7 cellular contexts compared by ENCODE assay signal in genomic region chr18:5238371-5238758, GRCh38. TPM values are rescaled to one million over a fixed set of nuclear protein-coding genes. Genes with fewer than 3 reads are reported as not detected.
DNase-seq lines count a peak whose midpoint lies in the region; ATAC-seq and TF ChIP-seq lines count a peak whose summit lies in the region.

No MANE protein-coding gene starts in this region.

- no peak for DNase-seq in NT2/D1 (ENCODE audit: low read depth, low spot score)
- DNase-seq in heart right ventricle: peak; percentile 10 to 44
- DNase-seq in SKM-1 treated with dmso at 0.1 percent for 144 hours (lab: John Stamatoyannopoulos, UW; ENCODE audit: unreplicated experiment): no peak

- H3K4me3 Mint-ChIP-seq in activated naive CD4-positive, alpha-beta T cell treated with anti-CD3 and anti-CD28 coated beads, Interleukin-2, amount 50 U/mL, for 24 hours: peak overlapping the region; percentile 95

- peak overlapping the region; percentile 82 for H3K4me2 ChIP-seq in parathyroid adenoma (ENCODE audit: low read length)

- H3K36me3 ChIP-seq in NT2/D1 (ENCODE audit: insufficient read depth, insufficient read length, low read length) (peaks cover 24% of the 10 kb centered on the region), heart right ventricle (peaks cover 0 to 38% (median 7%) of the 10 kb centered on the region in 9 donors), parathyroid adenoma (ENCODE audit: control insufficient read depth, insufficient read depth, low read length) (no peaks in the 10 kb centered on the region)

- H3K36me3 Mint-ChIP-seq in activated naive CD4-positive, alpha-beta T cell treated with anti-CD3 and anti-CD28 coated beads, Interleukin-2, amount 50 U/mL, for 24 hours: peaks cover 28% of the 10 kb centered on the region

- H3K4me1 ChIP-seq in NT2/D1 (ENCODE audit: insufficient read depth, insufficient read length): no peaks in the 10 kb centered on the region
- peaks cover 0 to 42% (median 32%) of the 10 kb centered on the region in 9 donors for H3K4me1 ChIP-seq in heart right ventricle
- peaks cover 22% of the 10 kb centered on the region for H3K4me1 ChIP-seq in parathyroid adenoma

- H3K4me3 ChIP-seq in NT2/D1 (ENCODE audit: insufficient read length, low read depth): peak overlapping the region; percentile 87
- H3K4me3 ChIP-seq in heart right ventricle: peak overlapping the region; percentile 73 to 91 (median 84)
- peak overlapping the region; percentile 86 for H3K4me3 ChIP-seq in parathyroid adenoma (ENCODE audit: low read depth, low read length)

- H2AFZ ChIP-seq in parathyroid adenoma: peak overlapping the region; percentile 71

- no peaks in the 10 kb centered on the region for H3K9me3 ChIP-seq in NT2/D1 (ENCODE audit: insufficient read depth, low read length)
- no peaks in the 10 kb centered on the region for H3K9me3 ChIP-seq in heart right ventricle
- H3K9me3 ChIP-seq in parathyroid adenoma (ENCODE audit: control insufficient read depth, low read length): no peaks in the 10 kb centered on the region

- H3K27ac ChIP-seq in heart right ventricle (peak overlapping the region; percentile 97 to 100 (median 98)), parathyroid adenoma (peak overlapping the region; percentile 99)

- peak; percentile 17 for ATAC-seq in GM18517 (IDR thresholded peaks at IDR 0.05; ENCODE audit: unreplicated experiment)
- peak; percentile 38 for ATAC-seq in HG02759 (IDR thresholded peaks at IDR 0.05; ENCODE audit: unreplicated experiment)
- peak; percentile 40 to 81 (median 64) for ATAC-seq in heart right ventricle

- 0% methylated on average over 30 of the region's 30 CpGs for WGBS in heart right ventricle, 2 donors

- H3K27ac Mint-ChIP-seq in activated naive CD4-positive, alpha-beta T cell treated with anti-CD3 and anti-CD28 coated beads, Interleukin-2, amount 50 U/mL, for 24 hours: peak overlapping the region; percentile 98

- H3K79me2 ChIP-seq in parathyroid adenoma: peaks cover 38% of the 10 kb centered on the region

- H3K27me3 Mint-ChIP-seq in activated naive CD4-positive, alpha-beta T cell treated with anti-CD3 and anti-CD28 coated beads, Interleukin-2, amount 50 U/mL, for 24 hours: no peaks in the 10 kb centered on the region

- TF ChIP-seq CTCF in heart right ventricle (IDR thresholded peaks at IDR 0.05) (no peak), parathyroid adenoma (IDR thresholded peaks at IDR 0.05) (no peak)

- H3K9ac ChIP-seq in NT2/D1 (ENCODE audit: insufficient read length, low read depth): peak overlapping the region; percentile 91
- peak overlapping the region; percentile 92 for H3K9ac ChIP-seq in parathyroid adenoma

- H3K27me3 ChIP-seq in NT2/D1 (ENCODE audit: insufficient read depth, insufficient read length) (no peaks in the 10 kb centered on the region), heart right ventricle (peaks cover 0 to 2% (median 0%) of the 10 kb centered on the region in 7 donors), parathyroid adenoma (ENCODE audit: control insufficient read depth, insufficient read depth, low read length) (no peaks in the 10 kb centered on the region)

- peaks cover 45% of the 10 kb centered on the region for H3K4me1 Mint-ChIP-seq in activated naive CD4-positive, alpha-beta T cell treated with anti-CD3 and anti-CD28 coated beads, Interleukin-2, amount 50 U/mL, for 24 hours

- intact Hi-C loops in heart right ventricle (cut with DNase I): loop anchor here in 6 of 10 donors (2.0 to 5.0 kb wide), 4 partner anchors 54 to 59 kb away; partner anchors contain the start of gene ZBTB14 (in 4 of the 6)

- H3K9me3 Mint-ChIP-seq in activated naive CD4-positive, alpha-beta T cell treated with anti-CD3 and anti-CD28 coated beads, Interleukin-2, amount 50 U/mL, for 24 hours: peaks cover 8% of the 10 kb centered on the region

RNA-seq across cellular contexts. Expression of gene AKAIN1, which starts 41.3 kb away (rescaled TPM):
- not detected for total RNA-seq in heart right ventricle
- polyA plus RNA-seq in heart right ventricle: not detected

RNA-seq across cellular contexts. Expression of gene ZBTB14, which starts 57.2 kb away (rescaled TPM):
- total RNA-seq in heart right ventricle: 1 to 10 TPM; 5.3 to 8.6 (median 7.1) TPM
- polyA plus RNA-seq in heart right ventricle: 1 to 10 TPM; 3.7 to 4.0 TPM

Comparison
In these comparisons a context has a peak if more than half of its experiments do, and no peak if none do; other contexts are left out.
1. DNase-seq: peak in heart right ventricle (2 of 2); none in NT2/D1 (single experiment) and SKM-1 treated with dmso at 0.1 percent for 144 hours (single experiment).
2. Peak in every context shown above with its lines, with median percentiles within 50 percentile points of each other: ATAC-seq and H3K4me3 ChIP-seq.